Comparison of ENCODE assay signal across 8 cellular contexts in the genomic region with DNA sequence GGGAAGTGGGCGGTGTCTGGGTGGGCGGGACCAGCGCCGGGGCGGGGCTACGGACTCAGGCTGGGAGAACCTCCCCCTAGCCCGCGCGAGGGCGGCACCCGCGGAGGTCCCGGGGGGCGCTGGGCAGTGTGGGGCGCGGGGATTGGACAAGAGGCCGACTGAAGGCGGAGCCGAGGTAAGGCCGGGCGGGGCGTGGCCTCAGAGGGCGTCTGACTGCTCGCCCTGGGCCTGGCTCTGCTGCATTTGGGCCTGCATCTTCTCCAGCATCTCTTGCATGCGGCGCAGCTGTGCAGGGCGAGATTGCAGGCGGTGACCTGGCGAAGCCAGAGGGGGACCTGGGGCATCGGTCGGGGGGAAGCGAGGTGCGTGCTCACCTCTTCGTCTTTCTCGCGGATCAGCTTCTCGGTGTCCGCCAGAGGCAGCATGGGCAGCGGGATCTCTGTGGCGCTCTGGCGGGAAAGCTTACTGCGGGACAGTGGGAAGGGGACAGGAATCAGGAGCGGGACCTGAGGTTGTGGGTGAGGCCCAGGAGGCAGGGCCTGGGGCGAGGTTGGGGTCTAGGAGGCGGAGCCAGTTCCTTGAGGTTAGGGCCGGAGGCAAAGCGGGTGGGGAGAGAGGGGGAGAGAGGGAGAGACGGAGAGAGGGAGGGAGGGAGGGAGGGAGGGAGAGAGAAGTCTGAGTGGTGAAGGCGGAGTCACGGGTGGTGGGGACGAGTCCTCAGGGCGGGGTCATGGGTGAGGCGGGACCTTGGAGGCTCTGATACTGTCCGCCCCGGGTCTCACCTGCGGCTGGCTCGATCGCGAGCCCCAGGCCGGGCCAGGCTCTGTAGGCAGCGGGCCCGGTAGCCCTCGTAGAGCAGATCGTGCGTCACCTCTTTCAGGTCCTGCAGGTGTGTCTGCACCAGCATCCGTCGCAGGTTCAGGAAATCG. TPM values are rescaled to one million over a fixed set of nuclear protein-coding genes. Genes with fewer than 3 reads are reported as not detected.
DNase-seq lines count a peak whose midpoint lies in the region; ATAC-seq, FAIRE-seq and TF ChIP-seq lines count a peak whose summit lies in the region.

No MANE protein-coding gene starts in this region.

- peak; percentile 97 for FAIRE-seq in GM12891 (lab: Jason Lieb, UNC)

- H3K4me3 ChIP-seq in heart right ventricle, result peak overlapping the region; percentile 32 to 94 (median 68)
- H3K4me3 ChIP-seq in upper lobe of right lung, result peak overlapping the region; percentile 66

- intact Hi-C loops in heart right ventricle (cut with DNase I), result no loop called here
- intact Hi-C loops in posterior vena cava (cut with DNase I), result loop anchor here in 1 of 2 donors (5.0 kb wide), 1 partner anchor 1221 kb away; no protein-coding TSS in a partner anchor
- intact Hi-C loops in upper lobe of right lung (cut with DNase I), result no loop called here

- H3K36me3 ChIP-seq in heart right ventricle (no peaks in the 10 kb centered on the region), upper lobe of right lung (no peaks in the 10 kb centered on the region)

- H3K27ac ChIP-seq in adipose tissue (ENCODE audit: low read depth, low read length) (peak overlapping the region; percentile 91), heart right ventricle (peak overlapping the region; percentile 98 to 100 (median 99)), upper lobe of right lung (peak overlapping the region; percentile 100)

- H3K27me3 ChIP-seq in heart right ventricle, result no peaks in the 10 kb centered on the region
- H3K27me3 ChIP-seq in upper lobe of right lung, result no peaks in the 10 kb centered on the region

- H3K4me1 ChIP-seq in heart right ventricle, result peaks cover 10 to 29% (median 15%) of the 10 kb centered on the region in 9 donors
- H3K4me1 ChIP-seq in upper lobe of right lung, result peaks cover 16% of the 10 kb centered on the region

- TF ChIP-seq CTCF in heart right ventricle (IDR thresholded peaks at IDR 0.05) (peak in 4 of 9 donors; percentile 12 to 42 (median 22)), upper lobe of right lung (IDR thresholded peaks at IDR 0.05) (no peak)

- DNase-seq in GM12891 (ENCODE audit: insufficient read length, low spot score) (peak; percentile 98), NCI-H1417 treated with DMSO at 0.1 percent for 48 hours (lab: John Stamatoyannopoulos, UW) (peak; percentile 55), SW 1271 (lab: John Stamatoyannopoulos, UW) (peak; percentile 83 to 91), heart right ventricle (peak; percentile 99 to 100), posterior vena cava (ENCODE audit: low spot score) (peak; percentile 100), upper lobe of right lung (peak; percentile 100)

- ATAC-seq in HG02798 (IDR thresholded peaks at IDR 0.05; ENCODE audit: poor library complexity, unreplicated experiment), result peak; percentile 89
- peak; percentile 96 to 98 (median 98) for ATAC-seq in heart right ventricle
- peak; percentile 95 for ATAC-seq in upper lobe of right lung

- 0 to 1% (median 0%) methylated on average over 60 to 67 of the region's 68 CpGs for WGBS in adipose tissue, 3 donors
- WGBS in heart right ventricle, 2 donors, result 1 to 2% methylated on average over 54 to 68 of the region's 68 CpGs

- H3K9me3 ChIP-seq in heart right ventricle (no peaks in the 10 kb centered on the region), upper lobe of right lung (no peaks in the 10 kb centered on the region)

- TF ChIP-seq POLR2A in GM12891 (IDR thresholded peaks at IDR 0.05; ENCODE audit: low read depth, low read length), result peak; percentile 18; the same call in 1 of the 2 replicates

TF ChIP-seq in GM12891, 5 proteins besides CTCF, POLR2A, EP300 and RAD21:
- 0 out of 2 replicates have a peak, but pooled peaks have one; percentile 3 for TF ChIP-seq TAF1 (IDR thresholded peaks at IDR 0.05; ENCODE audit: low read depth, low read length)
- TF ChIP-seq POLR2AphosphoS5 (IDR thresholded peaks at IDR 0.05; ENCODE audit: low read depth, low read length), result no peak; the same call in 1 of the 2 replicates
- no peak for TF ChIP-seq POU2F2 (IDR thresholded peaks at IDR 0.05; ENCODE audit: low read depth, low read length)
- TF ChIP-seq PAX5 (IDR thresholded peaks at IDR 0.05; ENCODE audit: insufficient read depth, low read length, severe bottlenecking), result no peak
- TF ChIP-seq SPI1 (IDR thresholded peaks at IDR 0.05; ENCODE audit: low read depth, low read length), result no peak

RNA-seq across cellular contexts. Expression of a gene that starts 3.9 kb away (rescaled TPM):
- polyA plus RNA-seq in GM12891 (2012; ENCODE audit: low read depth, missing spikeins), result 80.3 TPM
- polyA plus RNA-seq in adipose tissue (1 to 10 TPM; 1.8 to 3.9 (median 3.6) TPM), heart right ventricle (1 to 10 TPM in 1 of 2 donors, under 1 TPM in 1; 0.78 to 3.4 TPM)
- total RNA-seq in heart right ventricle (1 to 10 TPM in 9 of 10 donors, under 1 TPM in 1; 0.97 to 6.8 (median 1.4) TPM), posterior vena cava (1 to 10 TPM; 1.6 to 3.0 TPM), upper lobe of right lung (8.6 TPM)

RNA-seq across cellular contexts. Expression of a gene that starts 3.9 kb away (rescaled TPM):
- polyA plus RNA-seq in GM12891 (2012; ENCODE audit: low read depth, missing spikeins), result 1.2 TPM
- polyA plus RNA-seq in adipose tissue, result 1 to 10 TPM in 1 of 3 donors, under 1 TPM in 1, not detected in 1; 0.98 to 1.3 TPM
- not detected for total RNA-seq in heart right ventricle
- polyA plus RNA-seq in heart right ventricle, result 1 to 10 TPM in 1 of 2 donors, under 1 TPM in 1; 0.41 to 3.7 TPM
- not detected for total RNA-seq in posterior vena cava
- not detected for total RNA-seq in upper lobe of right lung

RNA-seq across cellular contexts. Expression of a gene that starts 8.2 kb away (rescaled TPM):
- polyA plus RNA-seq in GM12891 (2012; ENCODE audit: low read depth, missing spikeins), result 18.0 TPM
- polyA plus RNA-seq in adipose tissue (10 to 100 TPM; 12.4 to 28.2 (median 27.6) TPM), heart right ventricle (10 to 100 TPM; 25.1 to 30.0 TPM)
- total RNA-seq in heart right ventricle (10 to 100 TPM; 18.0 to 27.7 (median 22.2) TPM), posterior vena cava (10 to 100 TPM; 27.8 to 29.8 TPM), upper lobe of right lung (36.0 TPM)

RNA-seq across cellular contexts. Expression of a gene that starts 16.7 kb away (rescaled TPM):
- 3.8 TPM for polyA plus RNA-seq in GM12891 (2012; ENCODE audit: low read depth, missing spikeins)
- 1 to 10 TPM; 2.4 to 3.9 (median 3.2) TPM for polyA plus RNA-seq in adipose tissue
- total RNA-seq in heart right ventricle, result 1 to 10 TPM; 3.2 to 6.6 (median 5.4) TPM
- polyA plus RNA-seq in heart right ventricle, result 1 to 10 TPM; 2.2 to 8.0 TPM
- 1 to 10 TPM; 6.2 to 6.5 TPM for total RNA-seq in posterior vena cava
- 6.1 TPM for total RNA-seq in upper lobe of right lung

RNA-seq across cellular contexts. Expression of a gene that starts 23.4 kb away (rescaled TPM):
- 26.4 TPM for polyA plus RNA-seq in GM12891 (2012; ENCODE audit: low read depth, missing spikeins)
- 10 to 100 TPM; 27.0 to 41.5 (median 37.5) TPM for polyA plus RNA-seq in adipose tissue
- 10 to 100 TPM; 34.9 to 48.8 (median 38.8) TPM for total RNA-seq in heart right ventricle
- 10 to 100 TPM; 19.9 to 47.7 TPM for polyA plus RNA-seq in heart right ventricle
- total RNA-seq in posterior vena cava, result 10 to 100 TPM; 47.9 to 54.2 TPM
- 51.5 TPM for total RNA-seq in upper lobe of right lung

Comparison
In these comparisons a context has a peak if more than half of its experiments do, and no peak if none do; other contexts are left out.
1. Peak in every context shown above with its lines: DNase-seq, ATAC-seq, H3K4me3 ChIP-seq and H3K27ac ChIP-seq.